ENCODE assay signal across 14 cellular contexts in genomic region chr19:10433131-10433536, GRCh38. TPM values are rescaled to one million over a fixed set of nuclear protein-coding genes. Genes with fewer than 3 reads are reported as not detected.
DNase-seq lines count a peak whose midpoint lies in the region; ATAC-seq, FAIRE-seq and TF ChIP-seq lines count a peak whose summit lies in the region.
"Had no signal": no experiment of that assay in that cellular context is flagged by ENCODE, and none has a peak within 500 bp of the region (broad histone marks: within the 10 kb centered on the region; RNA-seq: fewer than 3 reads in every experiment).

No MANE protein-coding gene starts in this region.

- peaks cover 0 to 61% (median 7%) of the 10 kb centered on the region in 11 experiments; a peak in 8 of 22 replicates for H4K20me1 ChIP-seq in BLaER1 treated with 17β-estradiol and CSF1 and Interleukin-3, amounts not matched to agents 10 nM and 100 nM
- H4K20me1 ChIP-seq in HCT116 (ENCODE audit: insufficient read depth) (no peaks in the 10 kb centered on the region), K562 (replicated peaks; ENCODE audit: control insufficient read depth, insufficient read depth, low read length) (no peaks in the 10 kb centered on the region; the same call in 1 of the 2 replicates), osteoblast (ENCODE audit: insufficient read depth, low read length) (no peaks in the 10 kb centered on the region)

- H3K4me2 ChIP-seq in BLaER1 treated with 17β-estradiol and CSF1 and Interleukin-3, amounts not matched to agents 10 nM and 100 nM, result peak overlapping the region; percentile 79 to 98 (median 94); a peak in 19 of 22 replicates
- peak overlapping the region; percentile 97 for H3K4me2 ChIP-seq in HCT116 (ENCODE audit: low read length)
- H3K4me2 ChIP-seq in K562 (ENCODE audit: insufficient read depth, low read length), result peak overlapping the region; percentile 47
- no peak overlapping the region for H3K4me2 ChIP-seq in osteoblast (ENCODE audit: insufficient read depth, low read length)

- H3K36me3 ChIP-seq in BLaER1 treated with 17β-estradiol and CSF1 and Interleukin-3, amounts not matched to agents 10 nM and 100 nM, result no peaks in the 10 kb centered on the region
- H3K36me3 ChIP-seq in HCT116 (ENCODE audit: control insufficient read depth in 1 of 2, insufficient read depth in 2 of 2, low read length in 2 of 2) (no peaks in the 10 kb centered on the region), K562 (ENCODE audit: control insufficient read depth, insufficient read depth, low read length) (peaks cover 15% of the 10 kb centered on the region; the same call in 1 of the 3 replicates), osteoblast (ENCODE audit: insufficient read depth, low read length) (no peaks in the 10 kb centered on the region), ovary (no peaks in the 10 kb centered on the region)

- TF ChIP-seq CTCF in HCT116 (IDR thresholded peaks at IDR 0.05 in 2 of 3, conservative IDR thresholded peaks at IDR 0.05 in 1 of 3; ENCODE audit: borderline replicate concordance in 1 of 3, insufficient read depth in 1 of 3, low read depth in 2 of 3, low read length in 2 of 3), result no peak
- no peak for TF ChIP-seq CTCF in K562 (IDR thresholded peaks at IDR 0.05 in 2 of 3, conservative IDR thresholded peaks at IDR 0.05 in 1 of 3; ENCODE audit: insufficient read depth in 2 of 3, low read depth in 1 of 3, low read length in 3 of 3)
- TF ChIP-seq CTCF in osteoblast (IDR thresholded peaks at IDR 0.05; ENCODE audit: extremely low read depth, low read depth, low read length), result no peak
- TF ChIP-seq CTCF in ovary (IDR thresholded peaks at IDR 0.05), result no peak

- H3K27me3 ChIP-seq in BLaER1 treated with 17β-estradiol and CSF1 and Interleukin-3, amounts not matched to agents 10 nM and 100 nM, result peaks cover 0 to 13% (median 0%) of the 10 kb centered on the region in 11 experiments; a peak in 4 of 22 replicates
- H3K27me3 ChIP-seq in HCT116 (ENCODE audit: insufficient read depth, low read length) (no peaks in the 10 kb centered on the region), K562 (ENCODE audit: control insufficient read depth in 2 of 2, insufficient read depth in 2 of 2, low read length in 2 of 2) (no peaks in the 10 kb centered on the region), osteoblast (ENCODE audit: insufficient read depth, low read length) (peaks cover 8% of the 10 kb centered on the region), ovary (peaks cover 9% of the 10 kb centered on the region)
- H3K27me3 ChIP-seq: SJSA1 had no signal

- H3K9me3 ChIP-seq in BLaER1 treated with 17β-estradiol and CSF1 and Interleukin-3, amounts not matched to agents 10 nM and 100 nM (replicated peaks in 1 of 11), result no peaks in the 10 kb centered on the region
- H3K9me3 ChIP-seq in HCT116 (ENCODE audit: control insufficient read depth in 1 of 2, insufficient read depth in 1 of 2, low read depth in 1 of 2, low read length in 2 of 2), result no peaks in the 10 kb centered on the region
- H3K9me3 ChIP-seq in K562 (replicated peaks; ENCODE audit: control insufficient read depth, insufficient read depth, low read depth, low read length), result no peaks in the 10 kb centered on the region
- H3K9me3 ChIP-seq in osteoblast (ENCODE audit: low read depth, low read length), result no peaks in the 10 kb centered on the region
- H3K9me3 ChIP-seq in ovary, result no peaks in the 10 kb centered on the region
- H3K9me3 ChIP-seq: SJSA1 had no signal

- DNase-seq in HCT116 (ENCODE audit: low read depth, low spot score) (no peak), K562 (ENCODE audit: extremely low read depth in 1 of 4, low spot score in 3 of 4) (peak in 1 of 4 experiments; percentile 17), osteoblast (ENCODE audit: insufficient read length, low spot score, missing footprints) (peak; percentile 58), ovary (no peak), HT-29 (ENCODE audit: low spot score) (no peak)
- DNase-seq in activated CD4-positive, alpha-beta T cell treated with anti-CD3 and anti-CD28 coated beads for 1 hour, result no peak
- DNase-seq: activated CD4-positive, CD25-positive, alpha-beta regulatory T cell treated with anti-CD3 and anti-CD28 coated beads, Interleukin-2, amount 50 U/mL, for 72 hours; COR-L47; cortex of kidney; NCI-H526 treated with DMSO at 0.1 percent for 48 hours had no signal

- BruUV-seq in HCT116 (replicated peaks; lab: Mats Ljungman, UMichigan) (TSS peak; percentile 26), K562 (replicated peaks; lab: Mats Ljungman, UMichigan) (no TSS peak)

- no peaks in the 10 kb centered on the region for H3K9me1 ChIP-seq in K562 (ENCODE audit: control insufficient read depth, insufficient read depth, low read length)

- FAIRE-seq in K562 (lab: Jason Lieb, UNC), result peak; percentile 35

- H3K9me2 ChIP-seq in HCT116 (ENCODE audit: insufficient read depth), result no peaks in the 10 kb centered on the region

- TF ChIP-seq EP300 in K562 (IDR thresholded peaks at IDR 0.05; ENCODE audit: low read length) (no peak), ovary (IDR thresholded peaks at IDR 0.05) (no peak)

- H2AFZ ChIP-seq in HCT116 (ENCODE audit: low read depth, low read length, poor library complexity, severe bottlenecking) (no peak overlapping the region), K562 (ENCODE audit: low read depth, low read length) (no peak overlapping the region), osteoblast (ENCODE audit: low read length) (no peak overlapping the region)

- intact Hi-C loops in HCT116 (cut with micrococcal nuclease) (no loop called here), K562 (cut with micrococcal nuclease) (loop anchor here (2.0 kb wide), 1 partner anchor 14 kb away; no protein-coding TSS in a partner anchor), ovary (cut with DNase I) (no loop called here)

- TF ChIP-seq RAD21 in HCT116 (IDR thresholded peaks at IDR 0.05; ENCODE audit: low read depth), result no peak
- no peak for TF ChIP-seq RAD21 in K562 (CRISPR knock-in tag; conservative IDR thresholded peaks at IDR 0.05 in 1 of 2, IDR thresholded peaks at IDR 0.05 in 1 of 2)

- POLR2A ChIA-PET in HCT116 (lab: Charles Lee) (no interaction called here), K562 (lab: Yijun Ruan, JAX) (interaction anchor here (0.7 kb wide), 1 partner anchor 71 kb away, joined by 3 read pairs; no protein-coding TSS in a partner anchor)

- in situ Hi-C loops in K562 (cut with MboI), result no loop called here

- 84% methylated on average over 10 of the region's 10 CpGs for WGBS in K562 (ENCODE audit: insufficient coverage, low coverage, missing lambda C conversion rate)
- WGBS in ovary, 3 donors, result 82 to 85% (median 84%) methylated on average over 10 of the region's 10 CpGs

- peak overlapping the region in 1 of 10 experiments; percentile 44; a peak in 1 of 20 replicates for H3K4me3 ChIP-seq in BLaER1 treated with 17β-estradiol and CSF1 and Interleukin-3, amounts not matched to agents 10 nM and 100 nM
- peak overlapping the region in 1 of 2 experiments; percentile 82; a peak in 2 of 4 replicates for H3K4me3 ChIP-seq in HCT116 (replicated peaks in 1 of 2; ENCODE audit: low read depth in 1 of 2, low read length in 2 of 2)
- peak overlapping the region; percentile 64; the same call in 1 of the 2 replicates for H3K4me3 ChIP-seq in K562
- no peak overlapping the region for H3K4me3 ChIP-seq in osteoblast (ENCODE audit: insufficient read depth, low read length)
- no peak overlapping the region for H3K4me3 ChIP-seq in ovary

- peaks cover 53 to 87% (median 77%) of the 10 kb centered on the region in 10 experiments for H3K4me1 ChIP-seq in BLaER1 treated with 17β-estradiol and CSF1 and Interleukin-3, amounts not matched to agents 10 nM and 100 nM
- H3K4me1 ChIP-seq in HCT116 (ENCODE audit: control insufficient read depth in 1 of 2, insufficient read depth in 2 of 2, low read length in 2 of 2) (peaks cover 21 to 36% of the 10 kb centered on the region in 2 experiments), K562 (replicated peaks in 1 of 2; ENCODE audit: control insufficient read depth in 2 of 2, insufficient read depth in 2 of 2, low read length in 2 of 2) (peaks cover 16 to 50% of the 10 kb centered on the region in 2 experiments; a peak in 4 of 5 replicates), osteoblast (ENCODE audit: insufficient read depth, low read length) (peaks cover 12% of the 10 kb centered on the region), ovary (ENCODE audit: insufficient read depth) (peaks cover 3% of the 10 kb centered on the region)

- H3K79me2 ChIP-seq in HCT116 (ENCODE audit: insufficient read depth, low read length) (peaks cover 48% of the 10 kb centered on the region), K562 (ENCODE audit: control insufficient read depth, insufficient read depth, low read length) (peaks cover 63% of the 10 kb centered on the region), osteoblast (ENCODE audit: insufficient read depth, low read length) (no peaks in the 10 kb centered on the region)

- peak overlapping the region in 8 of 11 experiments; percentile 41 to 82 (median 70); a peak in 9 of 22 replicates for H3K9ac ChIP-seq in BLaER1 treated with 17β-estradiol and CSF1 and Interleukin-3, amounts not matched to agents 10 nM and 100 nM
- H3K9ac ChIP-seq in HCT116 (ENCODE audit: low read length) (peak overlapping the region; percentile 79), K562 (ENCODE audit: insufficient read depth in 1 of 2, low read depth in 2 of 2, low read length in 2 of 2) (peak overlapping the region; percentile 76 to 87)

- no peak for TF ChIP-seq POLR2A in HCT116 (IDR thresholded peaks at IDR 0.05; ENCODE audit: borderline replicate concordance, extremely low read depth, insufficient read depth, insufficient read length)
- TF ChIP-seq POLR2A in K562 (conservative IDR thresholded peaks at IDR 0.05), result no peak
- no peak for TF ChIP-seq POLR2A in ovary (IDR thresholded peaks at IDR 0.05)

- ATAC-seq in HCT116, result no peak
- no peak for ATAC-seq in K562
- no peak for ATAC-seq in GM18907 (IDR thresholded peaks at IDR 0.05; ENCODE audit: unreplicated experiment)
- ATAC-seq: activated naive CD4-positive, alpha-beta T cell treated with anti-CD3 and anti-CD28 coated beads, Interleukin-2, amount 50 U/mL, for 72 hours had no signal

- peak overlapping the region in 2 of 11 experiments; percentile 54 to 73; a peak in 4 of 22 replicates for H3K27ac ChIP-seq in BLaER1 treated with 17β-estradiol and CSF1 and Interleukin-3, amounts not matched to agents 10 nM and 100 nM
- H3K27ac ChIP-seq in HCT116 (ENCODE audit: low read depth, low read length), result peak overlapping the region; percentile 87
- H3K27ac ChIP-seq in K562 (ENCODE audit: extremely low read depth, low read depth, low read length), result peak overlapping the region; percentile 80; the same call in 2 of the 3 replicates
- no peak overlapping the region for H3K27ac ChIP-seq in osteoblast (ENCODE audit: low read depth, low read length)
- H3K27ac ChIP-seq in ovary, result no peak overlapping the region

- RAD21 ChIA-PET in HCT116 (lab: Charles Lee; ENCODE audit: low non-redundant PET in 1 of 2, low total read pairs in 2 of 2, uncharacterized antibody in 2 of 2, unreplicated experiment in 2 of 2), result no interaction called here

- CTCF ChIA-PET in HCT116 (lab: Charles Lee) (interaction anchor here (1.6 kb wide), 1 partner anchor 16 kb away, joined by 6 read pairs; no protein-coding TSS in a partner anchor), K562 (lab: Yijun Ruan, JAX; ENCODE audit: low intra/inter-chr PET ratio) (no interaction called here)

RNA-seq across cellular contexts. Expression of gene PDE4A, which starts 12.8 kb away (rescaled TPM):
- total RNA-seq in HCT116 (2021; ENCODE audit: unreplicated experiment) (33.7 TPM), K562 (2014; rRNA removed) (4.2 and 4.7 TPM in 2 replicates), K562 (2014; rRNA removed; fragmentation: Illumina TruSeq; extraction: Trizol) (3.2 and 3.6 TPM in 2 replicates), K562 (2015; rRNA removed; fragmentation: Illumina TruSeq; extraction: Trizol) (4.6 and 5.1 TPM in 2 replicates), K562 (2021) (25.5 and 26.9 TPM in 2 replicates), osteoblast (5.1 and 8.3 TPM in 2 replicates), ovary (1 to 10 TPM in 6 of 7 donors, under 1 TPM in 1; 0.71 to 4.8 (median 3.0) TPM)
- polyA plus RNA-seq in HCT116 (2012), result 23.3 and 25.2 TPM in 2 replicates
- total RNA-seq in K562 (2011; cell fraction: chromatin; rRNA removed; ENCODE audit: low replicate concordance), result 30.8 and 75.5 TPM in 2 replicates
- total RNA-seq in K562 (2011; cell fraction: nucleolus; rRNA removed), result 29.5 and 33.3 TPM in 2 replicates
- 27.9 and 30.0 TPM in 2 replicates for total RNA-seq in K562 (2011; cell fraction: nucleoplasm; rRNA removed)
- polyA plus RNA-seq in K562 (2011; rRNA removed) (6.0 and 7.6 TPM in 2 replicates), K562 (2014; fragmentation: Illumina TruSeq; extraction: Trizol) (15.1 and 16.5 TPM in 2 replicates), K562 (2014; fragmentation: Nextera tagmentation; extraction: Ambion mirVana) (under 1 TPM; 0.66 to 0.68 TPM), K562 (2014; rRNA removed) (14.2 and 14.3 TPM in 2 replicates), ovary (1 to 10 TPM; 2.1 to 2.6 TPM)
- 7.1 and 9.9 TPM in 2 replicates for polyA plus RNA-seq in K562 (2011; cell fraction: cytosol; rRNA removed)
- polyA plus RNA-seq in K562 (2011; cell fraction: nucleus; rRNA removed), result 16.4 and 26.9 TPM in 2 replicates
- 12.3 and 18.3 TPM in 2 replicates for polyA plus RNA-seq in K562 (2012)
- polyA minus RNA-seq in K562 (2011; rRNA and poly(A)+ RNA removed), result 4.5 and 7.0 TPM in 2 replicates
- polyA minus RNA-seq in K562 (2011; cell fraction: cytosol; rRNA and poly(A)+ RNA removed), result 14.0 and 20.1 TPM in 2 replicates
- 8.8 and 9.9 TPM in 2 replicates for polyA minus RNA-seq in K562 (2011; cell fraction: nucleus; rRNA and poly(A)+ RNA removed)
- total RNA-seq in HT-29 (2014; rRNA removed; shearing (Covaris generic)), result 0.16 and 0.36 TPM in 2 replicates

RNA-seq across cellular contexts. Expression of gene CDC37, which starts 29.8 kb away (rescaled TPM):
- 260 TPM for total RNA-seq in HCT116 (2021; ENCODE audit: unreplicated experiment)
- 336 and 355 TPM in 2 replicates for polyA plus RNA-seq in HCT116 (2012)
- 143 and 313 TPM in 2 replicates for total RNA-seq in K562 (2011; cell fraction: chromatin; rRNA removed; ENCODE audit: low replicate concordance)
- 204 and 248 TPM in 2 replicates for total RNA-seq in K562 (2011; cell fraction: nucleolus; rRNA removed)
- total RNA-seq in K562 (2011; cell fraction: nucleoplasm; rRNA removed), result 196 and 198 TPM in 2 replicates
- 374 and 442 TPM in 2 replicates for total RNA-seq in K562 (2014; rRNA removed)
- 92.4 and 108 TPM in 2 replicates for total RNA-seq in K562 (2014; rRNA removed; fragmentation: Illumina TruSeq; extraction: Trizol)
- total RNA-seq in K562 (2015; rRNA removed; fragmentation: Illumina TruSeq; extraction: Trizol), result 227 and 233 TPM in 2 replicates
- 220 and 242 TPM in 2 replicates for total RNA-seq in K562 (2021)
- polyA plus RNA-seq in K562 (2011; rRNA removed), result 298 and 334 TPM in 2 replicates
- polyA plus RNA-seq in K562 (2011; cell fraction: cytosol; rRNA removed), result 268 and 380 TPM in 2 replicates
- polyA plus RNA-seq in K562 (2011; cell fraction: nucleus; rRNA removed), result 1,074 and 1,365 TPM in 2 replicates
- polyA plus RNA-seq in K562 (2012), result 226 and 230 TPM in 2 replicates
- 188 and 265 TPM in 2 replicates for polyA plus RNA-seq in K562 (2014; fragmentation: Illumina TruSeq; extraction: Trizol)
- polyA plus RNA-seq in K562 (2014; fragmentation: Nextera tagmentation; extraction: Ambion mirVana), result 10 to 100 TPM in 1 of 2 experiments, 1 to 10 TPM in 1; 6.6 to 12.8 TPM
- polyA plus RNA-seq in K562 (2014; rRNA removed), result 481 and 538 TPM in 2 replicates
- polyA minus RNA-seq in K562 (2011; rRNA and poly(A)+ RNA removed), result 76.0 and 124 TPM in 2 replicates
- polyA minus RNA-seq in K562 (2011; cell fraction: cytosol; rRNA and poly(A)+ RNA removed), result 83.3 and 94.9 TPM in 2 replicates
- polyA minus RNA-seq in K562 (2011; cell fraction: nucleus; rRNA and poly(A)+ RNA removed), result 51.0 and 68.2 TPM in 2 replicates
- 131 and 154 TPM in 2 replicates for total RNA-seq in osteoblast
- total RNA-seq in ovary, result 100 to 1,000 TPM in 5 of 7 donors, 10 to 100 TPM in 2; 81.3 to 123 (median 113) TPM
- 100 to 1,000 TPM; 117 to 180 TPM for polyA plus RNA-seq in ovary
- total RNA-seq in HT-29 (2014; rRNA removed; shearing (Covaris generic)), result 239 and 271 TPM in 2 replicates

RNA-seq across cellular contexts. Expression of gene TYK2, which starts 52.8 kb away (rescaled TPM):
- 110 TPM for total RNA-seq in HCT116 (2021; ENCODE audit: unreplicated experiment)
- polyA plus RNA-seq in HCT116 (2012), result 97.1 and 98.1 TPM in 2 replicates
- 364 and 893 TPM in 2 replicates for total RNA-seq in K562 (2011; cell fraction: chromatin; rRNA removed; ENCODE audit: low replicate concordance)
- total RNA-seq in K562 (2011; cell fraction: nucleolus; rRNA removed), result 386 and 391 TPM in 2 replicates
- 314 and 336 TPM in 2 replicates for total RNA-seq in K562 (2011; cell fraction: nucleoplasm; rRNA removed)
- 132 and 147 TPM in 2 replicates for total RNA-seq in K562 (2014; rRNA removed)
- total RNA-seq in K562 (2014; rRNA removed; fragmentation: Illumina TruSeq; extraction: Trizol), result 56.6 and 57.5 TPM in 2 replicates
- 85.0 and 85.9 TPM in 2 replicates for total RNA-seq in K562 (2015; rRNA removed; fragmentation: Illumina TruSeq; extraction: Trizol)
- total RNA-seq in K562 (2021), result 123 and 144 TPM in 2 replicates
- 51.9 and 75.4 TPM in 2 replicates for polyA plus RNA-seq in K562 (2011; rRNA removed)
- polyA plus RNA-seq in K562 (2011; cell fraction: cytosol; rRNA removed), result 57.5 and 76.1 TPM in 2 replicates
- polyA plus RNA-seq in K562 (2011; cell fraction: nucleus; rRNA removed), result 548 and 794 TPM in 2 replicates
- 111 and 155 TPM in 2 replicates for polyA plus RNA-seq in K562 (2012)
- 125 and 126 TPM in 2 replicates for polyA plus RNA-seq in K562 (2014; fragmentation: Illumina TruSeq; extraction: Trizol)
- polyA plus RNA-seq in K562 (2014; fragmentation: Nextera tagmentation; extraction: Ambion mirVana), result 10 to 100 TPM; 15.0 to 19.9 TPM
- 174 and 182 TPM in 2 replicates for polyA plus RNA-seq in K562 (2014; rRNA removed)
- polyA minus RNA-seq in K562 (2011; rRNA and poly(A)+ RNA removed), result 14.0 and 30.4 TPM in 2 replicates
- 50.7 and 53.3 TPM in 2 replicates for polyA minus RNA-seq in K562 (2011; cell fraction: cytosol; rRNA and poly(A)+ RNA removed)
- 55.5 and 67.1 TPM in 2 replicates for polyA minus RNA-seq in K562 (2011; cell fraction: nucleus; rRNA and poly(A)+ RNA removed)
- 52.5 and 72.7 TPM in 2 replicates for total RNA-seq in osteoblast
- total RNA-seq in ovary, result 100 to 1,000 TPM in 1 of 7 donors, 10 to 100 TPM in 6; 55.4 to 118 (median 81.6) TPM
- polyA plus RNA-seq in ovary, result 10 to 100 TPM; 62.7 to 73.2 TPM
- 81.1 and 107 TPM in 2 replicates for total RNA-seq in HT-29 (2014; rRNA removed; shearing (Covaris generic))

Comparison
In these comparisons a context has a peak if more than half of its experiments do, and no peak if none do; other contexts are left out.
1. H3K27ac ChIP-seq: peak in HCT116 (single experiment) and K562 (single experiment); none in osteoblast (single experiment) and ovary (0 of 2).
2. Peak in every context shown above with its lines, with median percentiles within 50 percentile points of each other: H3K9ac ChIP-seq.